In the genomic region with DNA sequence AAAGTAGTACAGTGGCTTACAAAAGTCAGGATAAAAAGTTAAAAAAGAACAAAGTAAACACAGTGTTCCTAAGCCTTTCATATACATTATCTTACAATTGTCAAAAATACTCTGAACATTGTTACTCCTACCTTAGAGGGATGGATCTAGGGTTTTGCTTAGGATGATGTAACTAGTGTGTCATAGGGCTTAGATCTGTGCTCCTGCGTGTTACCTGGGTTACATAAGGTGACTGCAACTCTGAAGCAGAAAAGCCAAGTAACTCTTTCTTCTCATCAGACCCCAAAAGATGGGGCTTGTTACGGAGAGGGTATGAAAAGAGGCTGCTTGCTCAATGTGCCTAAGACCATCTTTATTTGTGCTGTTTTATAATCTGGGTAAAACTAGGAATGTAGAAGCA, we compare ENCODE assay signal across 18 cellular contexts. TPM values are rescaled to one million over a fixed set of nuclear protein-coding genes. Genes with fewer than 3 reads are reported as not detected.
DNase-seq lines count a peak whose midpoint lies in the region; ATAC-seq lines count a peak whose summit lies in the region.
"Had no signal": no experiment of that assay in that cellular context is flagged by ENCODE, and none has a peak within 500 bp of the region (broad histone marks: within the 10 kb centered on the region; RNA-seq: fewer than 3 reads in every experiment).

No MANE protein-coding gene starts in this region.

- H3K27ac ChIP-seq in caudate nucleus (ENCODE audit: low read depth, low read length) = no peak overlapping the region
- H3K27ac ChIP-seq: KMS-11, WERI-Rb-1 had no signal

- H3K27me3 Mint-ChIP-seq in activated naive CD4-positive, alpha-beta T cell treated with anti-CD3 and anti-CD28 coated beads, Interleukin-2, amount 50 U/mL, for 24 hours = no peaks in the 10 kb centered on the region
- H3K27me3 Mint-ChIP-seq in IgD-negative memory B cell = peaks cover 5% of the 10 kb centered on the region
- no peaks in the 10 kb centered on the region for H3K27me3 Mint-ChIP-seq in central memory CD8-positive, alpha-beta T cell

- DNase-seq in activated naive CD4-positive, alpha-beta T cell treated with anti-CD3 and anti-CD28 coated beads, Interleukin-2, amount 50 U/mL, for 72 hours (ENCODE audit: low spot score in 2 of 2) = no peak
- no peak for DNase-seq in central memory CD8-positive, alpha-beta T cell (ENCODE audit: low spot score in 2 of 2)
- no peak for DNase-seq in stimulated activated effector memory CD8-positive, alpha-beta T cell treated with anti-CD3 and anti-CD28 coated beads, Interleukin-12 subunit alpha, Interleukin-12 subunit beta, amount 100 ng/mL, for 72 hours (ENCODE audit: low spot score in 2 of 2)
- DNase-seq in caudate nucleus (lab: John Stamatoyannopoulos, UW) = no peak
- DNase-seq in hippocampal formation (lab: John Stamatoyannopoulos, UW) = no peak
- no peak for DNase-seq in NK-92 (lab: John Stamatoyannopoulos, UW; ENCODE audit: unreplicated experiment)
- DNase-seq: activated effector memory CD4-positive, alpha-beta T cell treated with anti-CD3 and anti-CD28 coated beads, Interleukin-2, amount 50 U/mL, for 16 hours; aorta; COR-L47; HFFc6; NCI-H1092; occipital lobe; SIG-M5; stimulated activated CD8-positive, alpha-beta memory T cell treated with anti-CD3 and anti-CD28 coated beads, Interleukin-4, amount 100 ng/mL, for 48 hours; WERI-Rb-1 had no signal

- H3K27ac Mint-ChIP-seq in activated naive CD4-positive, alpha-beta T cell treated with anti-CD3 and anti-CD28 coated beads, Interleukin-2, amount 50 U/mL, for 24 hours = peak overlapping the region; percentile 89
- peak overlapping the region in 1 of 2 donors; percentile 95 for H3K27ac Mint-ChIP-seq in activated naive CD4-positive, alpha-beta T cell treated with anti-CD3 and anti-CD28 coated beads, Interleukin-2, amount 50 U/mL, for 72 hours
- H3K27ac Mint-ChIP-seq in IgD-negative memory B cell = peak overlapping the region; percentile 60 to 91 (median 84)
- peak overlapping the region; percentile 89 for H3K27ac Mint-ChIP-seq in central memory CD8-positive, alpha-beta T cell (ENCODE audit: low read depth)
- peak overlapping the region; percentile 86 for H3K27ac Mint-ChIP-seq in stimulated activated effector memory CD8-positive, alpha-beta T cell treated with anti-CD3 and anti-CD28 coated beads, Interleukin-12 subunit alpha, Interleukin-12 subunit beta, amount 100 ng/mL, for 72 hours
- H3K27ac Mint-ChIP-seq: HFFc6 had no signal

- H3K36me3 Mint-ChIP-seq in activated naive CD4-positive, alpha-beta T cell treated with anti-CD3 and anti-CD28 coated beads, Interleukin-2, amount 50 U/mL, for 24 hours = peaks cover 7% of the 10 kb centered on the region
- H3K36me3 Mint-ChIP-seq in activated naive CD4-positive, alpha-beta T cell treated with anti-CD3 and anti-CD28 coated beads, Interleukin-2, amount 50 U/mL, for 72 hours = peaks cover 9 to 21% of the 10 kb centered on the region in 2 donors
- no peaks in the 10 kb centered on the region for H3K36me3 Mint-ChIP-seq in IgD-negative memory B cell
- H3K36me3 Mint-ChIP-seq in central memory CD8-positive, alpha-beta T cell (ENCODE audit: insufficient read depth) = peaks cover 8% of the 10 kb centered on the region
- H3K36me3 Mint-ChIP-seq in stimulated activated effector memory CD8-positive, alpha-beta T cell treated with anti-CD3 and anti-CD28 coated beads, Interleukin-12 subunit alpha, Interleukin-12 subunit beta, amount 100 ng/mL, for 72 hours = peaks cover 10% of the 10 kb centered on the region

- ATAC-seq in activated naive CD4-positive, alpha-beta T cell treated with anti-CD3 and anti-CD28 coated beads, Interleukin-2, amount 50 U/mL, for 72 hours = no peak
- ATAC-seq in central memory CD8-positive, alpha-beta T cell (replicated peaks; ENCODE audit: extremely low read depth, poor library complexity, severe bottlenecking) = no peak
- no peak for ATAC-seq in stimulated activated effector memory CD8-positive, alpha-beta T cell treated with anti-CD3 and anti-CD28 coated beads, Interleukin-12 subunit alpha, Interleukin-12 subunit beta, amount 100 ng/mL, for 72 hours

- H3K4me1 Mint-ChIP-seq in activated naive CD4-positive, alpha-beta T cell treated with anti-CD3 and anti-CD28 coated beads, Interleukin-2, amount 50 U/mL, for 24 hours = peaks cover 92% of the 10 kb centered on the region
- peaks cover 42 to 54% (median 42%) of the 10 kb centered on the region in 3 donors for H3K4me1 Mint-ChIP-seq in IgD-negative memory B cell
- H3K4me1 Mint-ChIP-seq in central memory CD8-positive, alpha-beta T cell = peaks cover 39% of the 10 kb centered on the region
- peaks cover 41% of the 10 kb centered on the region for H3K4me1 Mint-ChIP-seq in stimulated activated effector memory CD8-positive, alpha-beta T cell treated with anti-CD3 and anti-CD28 coated beads, Interleukin-12 subunit alpha, Interleukin-12 subunit beta, amount 100 ng/mL, for 72 hours

- H3K4me3 Mint-ChIP-seq in activated naive CD4-positive, alpha-beta T cell treated with anti-CD3 and anti-CD28 coated beads, Interleukin-2, amount 50 U/mL, for 24 hours = peak overlapping the region; percentile 19
- peak overlapping the region in 3 of 4 donors; percentile 51 to 78 (median 58) for H3K4me3 Mint-ChIP-seq in IgD-negative memory B cell
- peak overlapping the region; percentile 80 for H3K4me3 Mint-ChIP-seq in central memory CD8-positive, alpha-beta T cell
- H3K4me3 Mint-ChIP-seq in stimulated activated effector memory CD8-positive, alpha-beta T cell treated with anti-CD3 and anti-CD28 coated beads, Interleukin-12 subunit alpha, Interleukin-12 subunit beta, amount 100 ng/mL, for 72 hours = no peak overlapping the region
- H3K4me3 Mint-ChIP-seq: HFFc6 had no signal

- H3K9me3 Mint-ChIP-seq in activated naive CD4-positive, alpha-beta T cell treated with anti-CD3 and anti-CD28 coated beads, Interleukin-2, amount 50 U/mL, for 24 hours = no peaks in the 10 kb centered on the region
- peaks cover 0 to 7% of the 10 kb centered on the region in 2 donors for H3K9me3 Mint-ChIP-seq in activated naive CD4-positive, alpha-beta T cell treated with anti-CD3 and anti-CD28 coated beads, Interleukin-2, amount 50 U/mL, for 72 hours
- H3K9me3 Mint-ChIP-seq in IgD-negative memory B cell = peaks cover 0 to 4% (median 0%) of the 10 kb centered on the region in 3 donors
- no peaks in the 10 kb centered on the region for H3K9me3 Mint-ChIP-seq in central memory CD8-positive, alpha-beta T cell
- no peaks in the 10 kb centered on the region for H3K9me3 Mint-ChIP-seq in stimulated activated effector memory CD8-positive, alpha-beta T cell treated with anti-CD3 and anti-CD28 coated beads, Interleukin-12 subunit alpha, Interleukin-12 subunit beta, amount 100 ng/mL, for 72 hours
- H3K9me3 Mint-ChIP-seq: HFFc6 had no signal

RNA-seq across cellular contexts. Expression of a gene that starts 41.9 kb away (rescaled TPM):
- 100 to 1,000 TPM; 164 to 240 TPM for total RNA-seq in activated naive CD4-positive, alpha-beta T cell treated with anti-CD3 and anti-CD28 coated beads, Interleukin-2, amount 50 U/mL, for 72 hours
- 71.9 TPM for polyA plus RNA-seq in IgD-negative memory B cell
